Comparison of ENCODE assay signal across 26 cellular contexts in the genomic region with DNA sequence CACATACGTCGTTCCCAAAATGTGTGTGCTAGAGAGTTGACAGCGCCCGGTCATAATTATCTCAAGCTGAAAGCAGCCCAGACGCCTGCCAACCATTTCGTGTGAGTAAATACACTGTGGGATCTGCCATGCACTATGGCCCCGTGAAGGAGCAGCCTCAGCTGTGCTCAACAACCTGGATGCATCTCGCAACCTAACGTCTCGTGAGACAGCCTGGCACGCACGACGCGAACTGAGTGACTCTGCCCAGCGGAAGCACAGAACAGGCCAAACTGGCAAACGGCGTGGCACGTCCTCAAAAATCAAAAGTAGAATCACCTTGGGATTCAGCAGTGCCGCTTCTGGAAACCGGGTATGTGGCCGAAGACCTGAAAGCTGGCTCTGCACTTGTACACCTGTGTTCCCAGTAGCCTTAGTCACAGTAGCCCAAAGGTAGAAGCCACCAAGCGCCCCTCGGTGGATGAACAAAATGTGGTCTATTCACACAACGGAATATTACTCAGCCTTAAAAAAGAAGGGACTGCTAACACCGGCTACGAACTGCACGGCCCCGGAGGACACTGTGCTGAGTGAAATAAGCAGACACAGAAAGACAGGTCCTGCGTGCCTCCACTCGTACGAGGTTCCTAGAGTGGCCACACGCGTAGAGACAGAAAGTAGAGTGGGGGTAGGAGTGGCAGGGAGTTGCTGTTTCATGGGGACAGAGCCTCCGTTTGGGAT.
"Had no signal": no experiment of that assay in that cellular context is flagged by ENCODE, and none has a peak within 500 bp of the region (broad histone marks: within the 10 kb centered on the region; RNA-seq: fewer than 3 reads in every experiment).

No MANE protein-coding gene starts in this region.

- H3K79me2 ChIP-seq: parathyroid adenoma had no signal

- H3K27me3 ChIP-seq: colonic mucosa, testis had no signal

- H3K4me3 Mint-ChIP-seq: activated CD4-positive, alpha-beta memory T cell treated with anti-CD3 and anti-CD28 coated beads for 36 hours; activated CD4-positive, alpha-beta T cell treated with anti-CD3 and anti-CD28 coated beads, Interleukin-2, amount 10 ng/mL, durations not matched to agents 24 days and 14 days; activated T-cell treated with anti-CD3 and anti-CD28 coated beads, Interleukin-2, amount 50 U/mL, for 24 hours; mesothelial cell of epicardium; neural crest cell had no signal

- H3K4me3 ChIP-seq: colonic mucosa, psoas muscle, testis, transverse colon had no signal

- H3K27ac Mint-ChIP-seq: activated CD4-positive, alpha-beta memory T cell treated with anti-CD3 and anti-CD28 coated beads for 36 hours; activated CD4-positive, alpha-beta T cell treated with anti-CD3 and anti-CD28 coated beads, Interleukin-2, amount 10 ng/mL, durations not matched to agents 24 days and 14 days; activated T-cell treated with anti-CD3 and anti-CD28 coated beads, Interleukin-2, amount 50 U/mL, for 24 hours; mesothelial cell of epicardium; naive B cell had no signal

- H3K27me3 Mint-ChIP-seq: activated CD4-positive, alpha-beta memory T cell treated with anti-CD3 and anti-CD28 coated beads for 36 hours; activated T-cell treated with anti-CD3 and anti-CD28 coated beads, Interleukin-2, amount 50 U/mL, for 24 hours had no signal

- H3K9me3 Mint-ChIP-seq: activated CD4-positive, alpha-beta T cell treated with anti-CD3 and anti-CD28 coated beads, Interleukin-2, amount 10 ng/mL, durations not matched to agents 24 days and 14 days; activated T-cell treated with anti-CD3 and anti-CD28 coated beads, Interleukin-2, amount 50 U/mL, for 24 hours; neural crest cell had no signal

- H3K36me3 Mint-ChIP-seq: activated CD4-positive, alpha-beta memory T cell treated with anti-CD3 and anti-CD28 coated beads for 36 hours; mesothelial cell of epicardium; naive B cell had no signal

- FAIRE-seq: frontal cortex, islet of Langerhans, TTC549 had no signal

- H3K9ac ChIP-seq: parathyroid adenoma had no signal

- H3K9me3 ChIP-seq: colonic mucosa, psoas muscle, testis, transverse colon had no signal

- H3K27ac ChIP-seq: colonic mucosa, parathyroid adenoma, psoas muscle, testis, transverse colon, WERI-Rb-1 had no signal

- ATAC-seq: activated CD4-positive, CD25-positive, alpha-beta regulatory T cell treated with anti-CD3 and anti-CD28 coated beads, Interleukin-2, amount 50 U/mL, for 24 hours; psoas muscle had no signal

- H2AFZ ChIP-seq: parathyroid adenoma had no signal

- DNase-seq: activated CD4-positive, alpha-beta memory T cell treated with anti-CD3 and anti-CD28 coated beads for 36 hours; activated CD4-positive, alpha-beta T cell treated with anti-CD3 and anti-CD28 coated beads, Interleukin-2, amount 10 ng/mL, durations not matched to agents 24 days and 14 days; activated CD8-positive, alpha-beta memory T cell treated with anti-CD3 and anti-CD28 coated beads, Interleukin-2, amount 50 U/mL, for 48 hours; activated gamma-delta T cell treated with Interleukin-2 at 50 U/mL for 16 hours; activated naive CD4-positive, alpha-beta T cell treated with anti-CD3 and anti-CD28 coated beads, Interleukin-2, amount 50 U/mL, for 16 hours; activated T-cell treated with anti-CD3 and anti-CD28 coated beads, Interleukin-2, amount 50 U/mL, for 24 hours; anterior cingulate cortex; colonic mucosa; effector memory CD4-positive, alpha-beta T cell; naive B cell; occipital lobe; psoas muscle; stimulated activated CD4-positive, alpha-beta T cell treated with anti-CD3 and anti-CD28 coated beads, Interleukin-15, amount 100 ng/mL, for 24 hours; stimulated activated CD4-positive, alpha-beta T cell treated with anti-CD3 and anti-CD28 coated beads, Interleukin-2, amount 100 ng/mL, for 24 hours; stimulated activated naive CD4-positive, alpha-beta T cell; T-helper 9 cell; testis; transverse colon; WERI-Rb-1 had no signal

- H3K4me1 ChIP-seq: colonic mucosa, parathyroid adenoma had no signal

- H3K36me3 ChIP-seq: colonic mucosa, transverse colon, WERI-Rb-1 had no signal
